Comparison of ENCODE assay signal across 8 cellular contexts in the genomic region with DNA sequence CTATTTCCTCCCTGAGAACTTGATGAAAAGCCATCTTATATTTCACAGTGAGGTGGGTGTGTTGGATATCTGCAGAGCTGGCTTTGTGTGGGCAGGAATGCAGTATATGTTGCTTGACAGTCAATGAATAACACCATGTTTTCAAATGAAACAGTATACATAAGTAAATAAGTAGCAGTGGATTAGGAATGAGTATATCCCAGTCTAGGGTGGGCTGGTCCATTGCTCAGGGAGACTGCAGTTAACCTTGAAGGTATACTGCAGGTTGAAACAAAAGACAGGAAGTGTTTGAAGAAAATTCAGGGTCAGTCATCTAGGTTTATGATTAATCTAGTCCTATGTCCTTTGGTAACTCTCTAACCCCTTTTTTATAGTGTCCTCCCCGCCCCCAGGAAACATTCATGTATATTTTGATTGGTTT. TPM values are rescaled to one million over a fixed set of nuclear protein-coding genes. Genes with fewer than 3 reads are reported as not detected.
DNase-seq lines count a peak whose midpoint lies in the region; ATAC-seq, FAIRE-seq and TF ChIP-seq lines count a peak whose summit lies in the region.

No MANE protein-coding gene starts in this region.

- TF ChIP-seq CTCF in liver (IDR thresholded peaks at IDR 0.05; ENCODE audit: low read depth, low read length, missing input control) (no peak), type B pancreatic cell (conservative IDR thresholded peaks at IDR 0.05) (no peak)

- no peak for ATAC-seq in activated T-cell treated with anti-CD3 and anti-CD28 coated beads, Interleukin-2, amount 50 U/mL, for 72 hours (replicated peaks in 1 of 2)
- no peak for ATAC-seq in GM21515 (IDR thresholded peaks at IDR 0.05; ENCODE audit: unreplicated experiment)

- no peak for FAIRE-seq in urothelium cell line (lab: Jason Lieb, UNC)

- no peak for TF ChIP-seq RAD21 in liver (IDR thresholded peaks at IDR 0.05)

- peaks cover 18% of the 10 kb centered on the region for H3K27me3 Mint-ChIP-seq in activated T-cell treated with anti-CD3 and anti-CD28 coated beads, Interleukin-2, amount 50 U/mL, for 72 hours (ENCODE audit: low read depth)
- no peaks in the 10 kb centered on the region for H3K27me3 Mint-ChIP-seq in type B pancreatic cell

- H3K36me3 ChIP-seq in adipocyte (ENCODE audit: control insufficient read depth, insufficient read depth, low read length, severe bottlenecking), result no peaks in the 10 kb centered on the region
- no peaks in the 10 kb centered on the region for H3K36me3 ChIP-seq in liver (ENCODE audit: control insufficient read depth in 4 of 4, insufficient read depth in 3 of 4, low read depth in 1 of 4, low read length in 3 of 4)

- no peak for DNase-seq in activated T-cell treated with anti-CD3 and anti-CD28 coated beads, Interleukin-2, amount 50 U/mL, for 72 hours
- no peak for DNase-seq in activated T-cell treated with anti-CD3 and anti-CD28 coated beads for 4 hours
- peak; percentile 39 for DNase-seq in adipocyte (ENCODE audit: low read depth)
- DNase-seq in type B pancreatic cell (ENCODE audit: extremely low spot score, unreplicated experiment), result no peak
- DNase-seq in inferior parietal cortex (ENCODE audit: extremely low spot score), result no peak
- DNase-seq in urothelium cell line (ENCODE audit: low spot score), result no peak

- H3K9ac ChIP-seq in adipocyte (ENCODE audit: low read length), result peak overlapping the region; percentile 96
- peak overlapping the region in 1 of 2 donors; percentile 44 for H3K9ac ChIP-seq in liver (ENCODE audit: low read depth in 1 of 2, low read length in 2 of 2)

- peaks cover 4 to 5% of the 10 kb centered on the region in 2 donors for H3K36me3 Mint-ChIP-seq in activated T-cell treated with anti-CD3 and anti-CD28 coated beads, Interleukin-2, amount 50 U/mL, for 72 hours (ENCODE audit: insufficient read depth in 2 of 2)
- H3K36me3 Mint-ChIP-seq in type B pancreatic cell, result peaks cover 17% of the 10 kb centered on the region

- WGBS in liver, result 65% methylated on average over 1 of the region's 1 CpG

- peak overlapping the region; percentile 57 to 83 for H3K27ac ChIP-seq in liver (ENCODE audit: low read depth in 1 of 2, low read length in 2 of 2)

- H3K4me1 ChIP-seq in adipocyte (ENCODE audit: control insufficient read depth, insufficient read depth, low read length) (peaks cover 35% of the 10 kb centered on the region), liver (ENCODE audit: control insufficient read depth in 4 of 4, insufficient read depth in 4 of 4, low read length in 3 of 4) (peaks cover 0 to 20% (median 11%) of the 10 kb centered on the region in 4 donors)

- H3K4me1 Mint-ChIP-seq in activated T-cell treated with anti-CD3 and anti-CD28 coated beads, Interleukin-2, amount 50 U/mL, for 72 hours (ENCODE audit: low read depth), result peaks cover 37% of the 10 kb centered on the region
- H3K4me1 Mint-ChIP-seq in type B pancreatic cell (ENCODE audit: unreplicated experiment), result peaks cover 39% of the 10 kb centered on the region

- H3K9me3 Mint-ChIP-seq in activated T-cell treated with anti-CD3 and anti-CD28 coated beads, Interleukin-2, amount 50 U/mL, for 72 hours, result no peaks in the 10 kb centered on the region
- no peaks in the 10 kb centered on the region for H3K9me3 Mint-ChIP-seq in type B pancreatic cell

- H3K9me3 ChIP-seq in adipocyte (ENCODE audit: control insufficient read depth, low read length), result no peaks in the 10 kb centered on the region
- no peaks in the 10 kb centered on the region for H3K9me3 ChIP-seq in liver (ENCODE audit: control insufficient read depth in 4 of 4, low read length in 3 of 4)

- peak overlapping the region; percentile 98 for H3K4me3 ChIP-seq in adipocyte (ENCODE audit: low read length)
- H3K4me3 ChIP-seq in liver (ENCODE audit: low read depth in 1 of 3, low read length in 3 of 3), result peak overlapping the region; percentile 83 to 99 (median 89)

- peak overlapping the region; percentile 47 for H3K27ac Mint-ChIP-seq in activated T-cell treated with anti-CD3 and anti-CD28 coated beads, Interleukin-2, amount 50 U/mL, for 72 hours
- H3K27ac Mint-ChIP-seq in type B pancreatic cell, result peak overlapping the region; percentile 97

- no peaks in the 10 kb centered on the region for H3K27me3 ChIP-seq in adipocyte (replicated peaks; ENCODE audit: control insufficient read depth, insufficient read depth, low read length)
- no peaks in the 10 kb centered on the region for H3K27me3 ChIP-seq in liver (ENCODE audit: control insufficient read depth in 4 of 4, insufficient read depth in 4 of 4, low read length in 3 of 4)

- H3K4me3 Mint-ChIP-seq in activated T-cell treated with anti-CD3 and anti-CD28 coated beads, Interleukin-2, amount 50 U/mL, for 72 hours, result peak overlapping the region; percentile 91 to 96
- peak overlapping the region; percentile 96 for H3K4me3 Mint-ChIP-seq in type B pancreatic cell

TF ChIP-seq in liver, 16 proteins besides CTCF, POLR2A, EP300 and RAD21:
- TF ChIP-seq SP1 (IDR thresholded peaks at IDR 0.05) (no peak), ZBTB33 (IDR thresholded peaks at IDR 0.05) (no peak), FOXA1 (IDR thresholded peaks at IDR 0.05) (no peak), ATF3 (IDR thresholded peaks at IDR 0.05) (no peak), GABPA (IDR thresholded peaks at IDR 0.05 in 1 of 2, conservative IDR thresholded peaks at IDR 0.05 in 1 of 2) (no peak), RXRA (IDR thresholded peaks at IDR 0.05) (no peak), JUND (IDR thresholded peaks at IDR 0.05) (no peak)
- TF ChIP-seq, protein P1, sequence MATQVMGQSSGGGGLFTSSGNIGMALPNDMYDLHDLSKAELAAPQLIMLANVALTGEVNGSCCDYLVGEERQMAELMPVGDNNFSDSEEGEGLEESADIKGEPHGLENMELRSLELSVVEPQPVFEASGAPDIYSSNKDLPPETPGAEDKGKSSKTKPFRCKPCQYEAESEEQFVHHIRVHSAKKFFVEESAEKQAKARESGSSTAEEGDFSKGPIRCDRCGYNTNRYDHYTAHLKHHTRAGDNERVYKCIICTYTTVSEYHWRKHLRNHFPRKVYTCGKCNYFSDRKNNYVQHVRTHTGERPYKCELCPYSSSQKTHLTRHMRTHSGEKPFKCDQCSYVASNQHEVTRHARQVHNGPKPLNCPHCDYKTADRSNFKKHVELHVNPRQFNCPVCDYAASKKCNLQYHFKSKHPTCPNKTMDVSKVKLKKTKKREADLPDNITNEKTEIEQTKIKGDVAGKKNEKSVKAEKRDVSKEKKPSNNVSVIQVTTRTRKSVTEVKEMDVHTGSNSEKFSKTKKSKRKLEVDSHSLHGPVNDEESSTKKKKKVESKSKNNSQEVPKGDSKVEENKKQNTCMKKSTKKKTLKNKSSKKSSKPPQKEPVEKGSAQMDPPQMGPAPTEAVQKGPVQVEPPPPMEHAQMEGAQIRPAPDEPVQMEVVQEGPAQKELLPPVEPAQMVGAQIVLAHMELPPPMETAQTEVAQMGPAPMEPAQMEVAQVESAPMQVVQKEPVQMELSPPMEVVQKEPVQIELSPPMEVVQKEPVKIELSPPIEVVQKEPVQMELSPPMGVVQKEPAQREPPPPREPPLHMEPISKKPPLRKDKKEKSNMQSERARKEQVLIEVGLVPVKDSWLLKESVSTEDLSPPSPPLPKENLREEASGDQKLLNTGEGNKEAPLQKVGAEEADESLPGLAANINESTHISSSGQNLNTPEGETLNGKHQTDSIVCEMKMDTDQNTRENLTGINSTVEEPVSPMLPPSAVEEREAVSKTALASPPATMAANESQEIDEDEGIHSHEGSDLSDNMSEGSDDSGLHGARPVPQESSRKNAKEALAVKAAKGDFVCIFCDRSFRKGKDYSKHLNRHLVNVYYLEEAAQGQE (IDR thresholded peaks at IDR 0.05), result no peak

RNA-seq across cellular contexts. Expression of gene CTTNBP2NL, which starts 1.0 kb away (rescaled TPM):
- total RNA-seq in activated T-cell treated with anti-CD3 and anti-CD28 coated beads, Interleukin-2, amount 50 U/mL, for 72 hours, result 1 to 10 TPM; 3.6 to 4.6 TPM
- 1 to 10 TPM; 2.6 to 4.4 TPM for total RNA-seq in liver
- 1 to 10 TPM; 1.7 to 3.4 TPM for polyA plus RNA-seq in liver
- 47.9 and 77.4 TPM in 2 replicates for total RNA-seq in type B pancreatic cell (ENCODE audit: low replicate concordance)
